In genomic region chr9:98117984-98118639, GRCh38 we compare ENCODE assay signal across 8 cellular contexts.
DNase-seq lines count a peak whose midpoint lies in the region; ATAC-seq and TF ChIP-seq lines count a peak whose summit lies in the region.

No MANE protein-coding gene starts in this region.

- H3K79me2 ChIP-seq in parathyroid adenoma: no peaks in the 10 kb centered on the region

- peak overlapping the region; percentile 91 for H2AFZ ChIP-seq in parathyroid adenoma

- peaks cover 2% of the 10 kb centered on the region for H3K4me1 ChIP-seq in parathyroid adenoma

- H3K27ac ChIP-seq in parathyroid adenoma: peak overlapping the region; percentile 72

- H3K9ac ChIP-seq in parathyroid adenoma: no peak overlapping the region

- peak overlapping the region; percentile 45 for H3K4me3 ChIP-seq in fibroblast of mammary gland (ENCODE audit: control insufficient read depth, low read depth, low read length)
- peak overlapping the region; percentile 59 for H3K4me3 ChIP-seq in parathyroid adenoma (ENCODE audit: low read depth, low read length)

- H3K36me3 ChIP-seq in parathyroid adenoma (ENCODE audit: control insufficient read depth, insufficient read depth, low read length): no peaks in the 10 kb centered on the region

- H3K9me3 ChIP-seq in parathyroid adenoma (ENCODE audit: control insufficient read depth, low read length): no peaks in the 10 kb centered on the region

- ATAC-seq in HG02852 (IDR thresholded peaks at IDR 0.05; ENCODE audit: unreplicated experiment): peak; percentile 54

- DNase-seq in NK-92 treated with Interleukin-12 subunit alpha and Interleukin-12 subunit beta, amount 100 ng/mL, for 24 hours (lab: John Stamatoyannopoulos, UW): peak; percentile 35
- DNase-seq in NK-92 (lab: John Stamatoyannopoulos, UW; ENCODE audit: unreplicated experiment): no peak
- DNase-seq in NCI-H69 (lab: John Stamatoyannopoulos, UW): peak; percentile 66
- DNase-seq in activated CD8-positive, alpha-beta memory T cell treated with anti-CD3 and anti-CD28 coated beads, Interleukin-2, amount 50 U/mL, for 48 hours: peak; percentile 63
- DNase-seq in fibroblast of mammary gland (ENCODE audit: low read depth): peak; percentile 26
- no peak for DNase-seq in anterior cingulate cortex (lab: John Stamatoyannopoulos, UW)

- peak overlapping the region; percentile 69 for H3K4me2 ChIP-seq in parathyroid adenoma (ENCODE audit: low read length)

- no peaks in the 10 kb centered on the region for H3K27me3 ChIP-seq in parathyroid adenoma (ENCODE audit: control insufficient read depth, insufficient read depth, low read length)

- TF ChIP-seq CTCF in fibroblast of mammary gland (conservative IDR thresholded peaks at IDR 0.05; ENCODE audit: control insufficient read depth, insufficient read depth, low read depth, low read length) (peak; percentile 26), parathyroid adenoma (IDR thresholded peaks at IDR 0.05) (peak; percentile 12)

Comparison
In these comparisons a context has a peak if more than half of its experiments do, and no peak if none do; other contexts are left out.
1. DNase-seq: peak in NK-92 treated with Interleukin-12 subunit alpha and Interleukin-12 subunit beta, amount 100 ng/mL, for 24 hours (single experiment), NCI-H69 (single experiment), activated CD8-positive, alpha-beta memory T cell treated with anti-CD3 and anti-CD28 coated beads, Interleukin-2, amount 50 U/mL, for 48 hours (single experiment) and fibroblast of mammary gland (single experiment); none in NK-92 (single experiment) and anterior cingulate cortex (0 of 58).